In genomic region chr2:46146866-46147502, GRCh38 we compare ENCODE assay signal across 20 cellular contexts.
DNase-seq lines count a peak whose midpoint lies in the region; ATAC-seq and TF ChIP-seq lines count a peak whose summit lies in the region.
"Had no signal": no experiment of that assay in that cellular context is flagged by ENCODE, and none has a peak within 500 bp of the region (broad histone marks: within the 10 kb centered on the region; RNA-seq: fewer than 3 reads in every experiment).

No MANE protein-coding gene starts in this region.

- no peaks in the 10 kb centered on the region for H3K79me2 ChIP-seq in neural progenitor cell (ENCODE audit: low read depth)

- H2AFZ ChIP-seq in neural progenitor cell (replicated peaks): no peak overlapping the region

- no peak overlapping the region for H3K4me3 Mint-ChIP-seq in T-helper 17 cell
- H3K4me3 Mint-ChIP-seq in neural progenitor cell: no peak overlapping the region
- H3K4me3 Mint-ChIP-seq in Caco-2 (ENCODE audit: unreplicated experiment): no peak overlapping the region
- H3K4me3 Mint-ChIP-seq: activated CD4-positive, alpha-beta T cell treated with anti-CD3 and anti-CD28 coated beads, Interleukin-2, amount 10 ng/mL, durations not matched to agents 24 days and 14 days; activated naive CD4-positive, alpha-beta T cell treated with anti-CD3 and anti-CD28 coated beads, Interleukin-2, amount 50 U/mL, for 24 hours; brain; HFFc6 had no signal

- peak; percentile 51 for ATAC-seq in HG02981 (IDR thresholded peaks at IDR 0.05; ENCODE audit: unreplicated experiment)
- ATAC-seq in T-helper 17 cell: no peak
- no peak for ATAC-seq in GM18873 (IDR thresholded peaks at IDR 0.05; ENCODE audit: low FRiP score, unreplicated experiment)

- H3K36me3 ChIP-seq in neural progenitor cell (no peaks in the 10 kb centered on the region), Caco-2 (ENCODE audit: control insufficient read depth, insufficient read depth, low read length) (no peaks in the 10 kb centered on the region)

- H3K27me3 Mint-ChIP-seq in T-helper 17 cell: no peaks in the 10 kb centered on the region
- H3K27me3 Mint-ChIP-seq in neural progenitor cell (ENCODE audit: insufficient read depth, low read depth): peaks cover 7% of the 10 kb centered on the region
- H3K27me3 Mint-ChIP-seq in Caco-2 (ENCODE audit: insufficient read depth, unreplicated experiment): no peaks in the 10 kb centered on the region
- H3K27me3 Mint-ChIP-seq: activated naive CD4-positive, alpha-beta T cell treated with anti-CD3 and anti-CD28 coated beads, Interleukin-2, amount 50 U/mL, for 24 hours; brain had no signal

- no peaks in the 10 kb centered on the region for H4K20me1 ChIP-seq in neural progenitor cell (ENCODE audit: low read depth)

- H3K27ac ChIP-seq in neural progenitor cell: no peak overlapping the region
- H3K27ac ChIP-seq: C4-2B, suprapubic skin had no signal

- H3K36me3 Mint-ChIP-seq in T-helper 17 cell (ENCODE audit: low read depth): peaks cover 3% of the 10 kb centered on the region
- H3K36me3 Mint-ChIP-seq in neural progenitor cell: peaks cover 2% of the 10 kb centered on the region
- H3K36me3 Mint-ChIP-seq in Caco-2 (ENCODE audit: insufficient read depth, unreplicated experiment): no peaks in the 10 kb centered on the region

- H3K4me3 ChIP-seq in neural progenitor cell: no peak overlapping the region
- no peak overlapping the region for H3K4me3 ChIP-seq in Caco-2 (ENCODE audit: low read depth, low read length)
- H3K4me3 ChIP-seq: heart left ventricle, lung, suprapubic skin had no signal

- H3K9ac ChIP-seq in neural progenitor cell: no peak overlapping the region

- intact Hi-C loops in Caco-2 (cut with micrococcal nuclease; ENCODE audit: unreplicated experiment): no loop called here

- no peaks in the 10 kb centered on the region for H3K9me3 Mint-ChIP-seq in neural progenitor cell
- H3K9me3 Mint-ChIP-seq in Caco-2 (ENCODE audit: unreplicated experiment): no peaks in the 10 kb centered on the region
- H3K9me3 Mint-ChIP-seq: activated CD4-positive, alpha-beta T cell treated with anti-CD3 and anti-CD28 coated beads, Interleukin-2, amount 10 ng/mL, durations not matched to agents 24 days and 14 days; activated naive CD4-positive, alpha-beta T cell treated with anti-CD3 and anti-CD28 coated beads, Interleukin-2, amount 50 U/mL, for 24 hours; HFFc6 had no signal

- POLR2A ChIA-PET in Caco-2 (lab: Charles Lee): no interaction called here

- peaks cover 8% of the 10 kb centered on the region for H3K4me1 Mint-ChIP-seq in T-helper 17 cell
- peaks cover 10% of the 10 kb centered on the region for H3K4me1 Mint-ChIP-seq in neural progenitor cell
- H3K4me1 Mint-ChIP-seq in Caco-2 (ENCODE audit: low read depth, unreplicated experiment): peaks cover 14% of the 10 kb centered on the region
- H3K4me1 Mint-ChIP-seq: activated naive CD4-positive, alpha-beta T cell treated with anti-CD3 and anti-CD28 coated beads, Interleukin-2, amount 50 U/mL, for 24 hours had no signal

- no TSS peak for BruUV-seq in Caco-2 (replicated peaks; lab: Mats Ljungman, UMichigan)

- H3K27ac Mint-ChIP-seq in T-helper 17 cell (peak overlapping the region; percentile 24), neural progenitor cell (no peak overlapping the region), Caco-2 (ENCODE audit: unreplicated experiment) (no peak overlapping the region)
- H3K27ac Mint-ChIP-seq: activated CD4-positive, alpha-beta T cell treated with anti-CD3 and anti-CD28 coated beads, Interleukin-2, amount 10 ng/mL, durations not matched to agents 24 days and 14 days; brain; HFFc6 had no signal

- CTCF ChIA-PET in Caco-2 (lab: Charles Lee): interaction anchor here (1.0 kb wide), 1 partner anchor 84 kb away, joined by 3 read pairs; no protein-coding TSS in a partner anchor

- no peaks in the 10 kb centered on the region for H3K27me3 ChIP-seq in neural progenitor cell
- H3K27me3 ChIP-seq in Caco-2 (replicated peaks; ENCODE audit: control insufficient read depth, insufficient read depth, low read length): no peaks in the 10 kb centered on the region
- H3K27me3 ChIP-seq: heart left ventricle, suprapubic skin had no signal

- H3K4me1 ChIP-seq in neural progenitor cell (peaks cover 10% of the 10 kb centered on the region), Caco-2 (peaks cover 13% of the 10 kb centered on the region)
- H3K4me1 ChIP-seq: suprapubic skin had no signal

- H3K9me3 ChIP-seq in T-helper 17 cell (ENCODE audit: control insufficient read depth, low read length, poor library complexity, severe bottlenecking) (no peaks in the 10 kb centered on the region), neural progenitor cell (ENCODE audit: low read depth) (no peaks in the 10 kb centered on the region), Caco-2 (no peaks in the 10 kb centered on the region)
- H3K9me3 ChIP-seq: heart left ventricle, suprapubic skin had no signal

- no peak for TF ChIP-seq CTCF in neural progenitor cell (IDR thresholded peaks at IDR 0.05)
- TF ChIP-seq CTCF in Caco-2 (IDR thresholded peaks at IDR 0.05; ENCODE audit: insufficient read depth in 1 of 2, low read depth in 1 of 2, low read length in 1 of 2, severe bottlenecking in 1 of 2, unreplicated experiment in 1 of 2): no peak

- peak; percentile 37 for DNase-seq in activated CD8-positive, alpha-beta memory T cell treated with anti-CD3 and anti-CD28 coated beads, Interleukin-2, amount 50 U/mL, for 48 hours
- DNase-seq in activated CD8-positive, alpha-beta memory T cell treated with anti-CD3 and anti-CD28 coated beads for 24 hours: no peak
- DNase-seq in T-helper 17 cell: no peak
- DNase-seq in neural progenitor cell (ENCODE audit: low spot score): no peak
- DNase-seq in COLO668 (lab: John Stamatoyannopoulos, UW; ENCODE audit: unreplicated experiment): no peak
- DNase-seq in Caco-2: no peak
- DNase-seq: activated CD4-positive, alpha-beta T cell treated with anti-CD3 and anti-CD28 coated beads, Interleukin-2, amount 10 ng/mL, durations not matched to agents 24 days and 14 days; activated T-cell treated with anti-CD3 and anti-CD28 coated beads for 4 hours; DMS53; heart left ventricle; HFFc6; NCI-H146; SW 1271 had no signal

- H3K4me2 ChIP-seq in neural progenitor cell: peak overlapping the region; percentile 47

- H3F3A ChIP-seq in neural progenitor cell (ENCODE audit: low read depth): no peaks in the 10 kb centered on the region
